Comparison of ENCODE assay signal across 8 cellular contexts in genomic region chr6:116615937-116616756, GRCh38. TPM values are rescaled to one million over a fixed set of nuclear protein-coding genes. Genes with fewer than 3 reads are reported as not detected.
DNase-seq lines count a peak whose midpoint lies in the region; ATAC-seq and TF ChIP-seq lines count a peak whose summit lies in the region.

Gene RSPH4A (plus strand): TSS chr6:116616479. CDS start chr6:116616624, 145 bp downstream.

- no peaks in the 10 kb centered on the region for H3K36me3 ChIP-seq in urinary bladder (ENCODE audit: insufficient read depth)

- peak within 1 kb of the TSS; percentile 12 for H3K27ac ChIP-seq in urinary bladder (ENCODE audit: low read depth)

- peak; percentile 14 for TF ChIP-seq CTCF in GM10266 (IDR thresholded peaks at IDR 0.05; ENCODE audit: control insufficient read depth, insufficient read depth, low read depth, missing control alignments)

- no peaks in the 10 kb centered on the region for H3K4me1 ChIP-seq in urinary bladder (ENCODE audit: insufficient read depth)

- intact Hi-C loops in left ventricle myocardium superior (cut with micrococcal nuclease) (no loop called here), posterior vena cava (cut with DNase I) (no loop called here)

- peak; percentile 78 for DNase-seq in GM10266 (ENCODE audit: extremely low spot score)
- peak; percentile 84 for DNase-seq in NCI-H128 (lab: John Stamatoyannopoulos, UW; ENCODE audit: unreplicated experiment)
- peak; percentile 50 for DNase-seq in T follicular helper cell (ENCODE audit: low read depth)
- DNase-seq in amygdala (lab: John Stamatoyannopoulos, UW), result peak; percentile 13 to 92 (median 78)
- DNase-seq in left ventricle myocardium superior, result peak; percentile 90
- peak; percentile 97 for DNase-seq in posterior vena cava (ENCODE audit: low spot score)

- under 1% methylated on average over 30 of the region's 30 CpGs for WGBS in urinary bladder

- peak within 1 kb of the TSS; percentile 43 for H3K4me3 ChIP-seq in urinary bladder (ENCODE audit: low read depth, low read length)

- ATAC-seq in HG02763 (IDR thresholded peaks at IDR 0.05; ENCODE audit: unreplicated experiment), result peak; percentile 98
- peak; percentile 99 for ATAC-seq in left ventricle myocardium superior

RNA-seq across cellular contexts. Expression of gene RSPH4A, which starts in this region (rescaled TPM):
- total RNA-seq in left ventricle myocardium superior, result 0.17 TPM
- under 1 TPM; 0.51 to 0.71 TPM for total RNA-seq in posterior vena cava
- 0.90 TPM for total RNA-seq in urinary bladder
- 0.28 TPM for polyA plus RNA-seq in urinary bladder

Comparison
In these comparisons a context has a peak if more than half of its experiments do, and no peak if none do; other contexts are left out.
1. Peak in every context shown above with its lines: DNase-seq, ATAC-seq, H3K4me3 ChIP-seq and H3K27ac ChIP-seq.
2. Peak in DNase-seq and ATAC-seq in left ventricle myocardium superior; RNA of the gene not detected or under 1 TPM.
3. Peak in DNase-seq in posterior vena cava; RNA of the gene not detected or under 1 TPM.